11 cellular contexts compared by ENCODE assay signal in genomic region chr2:177670791-177671528, GRCh38.
A peak's percentile ranks its signal among the peaks of the same experiment; 100 is the strongest.
DNase-seq lines count a peak whose midpoint lies in the region; ATAC-seq, FAIRE-seq and TF ChIP-seq lines count a peak whose summit lies in the region.
"Had no signal": no experiment of that assay in that cellular context is flagged by ENCODE, and none has a peak within 500 bp of the region (broad histone marks: within the 10 kb centered on the region; RNA-seq: fewer than 3 reads in every experiment).

No MANE protein-coding gene starts in this region.

- no peak overlapping the region for H3K23ac ChIP-seq in H1 (ENCODE audit: insufficient read length)

- TF ChIP-seq EP300 in H1 (IDR thresholded peaks at IDR 0.05; ENCODE audit: borderline replicate concordance in 1 of 2, low read depth in 2 of 2, low read length in 2 of 2): no peak

- no peak overlapping the region for H4K8ac ChIP-seq in H1 (ENCODE audit: extremely low read depth, insufficient read depth, low read length)

- H3K79me2 ChIP-seq in DND-41 (ENCODE audit: insufficient read depth, low read length) (no peaks in the 10 kb centered on the region), H1 (ENCODE audit: control insufficient read depth in 1 of 2, insufficient read depth in 2 of 2, low read length in 2 of 2) (no peaks in the 10 kb centered on the region)

- no peak overlapping the region for H2AK5ac ChIP-seq in H1 (ENCODE audit: low read depth, low read length)

- no peak overlapping the region for H2AFZ ChIP-seq in DND-41 (ENCODE audit: low read depth, low read length)
- no peak overlapping the region for H2AFZ ChIP-seq in H1 (ENCODE audit: low read length)

- H3K4me2 ChIP-seq in DND-41 (ENCODE audit: insufficient read depth, low read length) (no peak overlapping the region), H1 (ENCODE audit: insufficient read depth in 1 of 2, low read depth in 2 of 2, low read length in 2 of 2) (no peak overlapping the region)

- H3K9me3 ChIP-seq in DND-41 (ENCODE audit: insufficient read depth, low read length, severe bottlenecking): no peaks in the 10 kb centered on the region
- no peaks in the 10 kb centered on the region for H3K9me3 ChIP-seq in HUES64 (ENCODE audit: insufficient read depth, low read depth, low read length)
- no peaks in the 10 kb centered on the region for H3K9me3 ChIP-seq in H1 (ENCODE audit: insufficient read depth in 2 of 2, low read depth in 1 of 2, low read length in 1 of 2)
- H3K9me3 ChIP-seq: colonic mucosa had no signal

- no peak overlapping the region for H4K5ac ChIP-seq in H1 (ENCODE audit: insufficient read length, low read depth, low read length)

- no peak overlapping the region for H3K9ac ChIP-seq in DND-41 (ENCODE audit: low read depth, low read length)
- H3K9ac ChIP-seq in HUES64 (ENCODE audit: low read depth, low read length): no peak overlapping the region
- no peak overlapping the region for H3K9ac ChIP-seq in H1 (replicated peaks in 1 of 4; ENCODE audit: extremely low read depth in 1 of 4, low read depth in 3 of 4, low read length in 3 of 4)

- CTCF ChIA-PET in H1 (lab: Charles Lee; ENCODE audit: partially characterized antibody): interaction anchor here (0.7 to 1.6 kb wide), 9 partner anchors 9 to 82 kb away, joined by 3 to 5 read pairs (median 3); no protein-coding TSS in a partner anchor

- no peak overlapping the region for H3K4ac ChIP-seq in H1 (replicated peaks; ENCODE audit: insufficient read length, low read depth, low read length)

- ATAC-seq in DND-41 (ENCODE audit: insufficient read depth, low read depth) (peak; percentile 54; the same call in 1 of the 3 replicates), GM19351 (IDR thresholded peaks at IDR 0.05; ENCODE audit: unreplicated experiment) (peak; percentile 72), GM21528 (IDR thresholded peaks at IDR 0.05; ENCODE audit: low FRiP score, unreplicated experiment) (no peak)

- H3K56ac ChIP-seq in H1 (replicated peaks; ENCODE audit: insufficient read length, low read depth, low read length): no peak overlapping the region

- no peaks in the 10 kb centered on the region for H3K79me1 ChIP-seq in H1 (ENCODE audit: low read depth, low read length)

- H2BK15ac ChIP-seq in H1 (ENCODE audit: low read length): no peak overlapping the region

- H3K27ac ChIP-seq in DND-41 (ENCODE audit: low read length) (0 out of 2 replicates have a peak overlapping the region, but pooled peaks have one; percentile 16), HUES64 (ENCODE audit: low read depth, low read length) (peak overlapping the region; percentile 47; the same call in 1 of the 2 replicates), H1 (ENCODE audit: low read depth, low read length) (no peak overlapping the region), brain microvascular endothelial cell (no peak overlapping the region)
- H3K27ac ChIP-seq: colonic mucosa had no signal

- in situ Hi-C loops in brain microvascular endothelial cell (cut with HindIII; ENCODE audit: low pct_ligation_motif_present, low sequenced_read_pairs): no loop called here

- DNase-seq in DND-41 (no peak), H1 (ENCODE audit: low read depth in 1 of 2, low spot score in 2 of 2) (no peak), A172 (ENCODE audit: low spot score) (no peak), brain microvascular endothelial cell (no peak), SKM-1 (lab: John Stamatoyannopoulos, UW; ENCODE audit: unreplicated experiment) (no peak)
- DNase-seq: colonic mucosa; stimulated activated CD4-positive, alpha-beta T cell treated with anti-CD3 and anti-CD28 coated beads, Interleukin-4, amount 100 ng/mL, for 1 hour; stimulated activated naive CD4-positive, alpha-beta T cell treated with Interleukin-2 at 50 U/mL for 16 hours had no signal

- no peaks in the 10 kb centered on the region for H3K36me3 ChIP-seq in DND-41 (ENCODE audit: insufficient read depth, low read length)
- H3K36me3 ChIP-seq in HUES64 (ENCODE audit: insufficient read depth, low read length): no peaks in the 10 kb centered on the region
- no peaks in the 10 kb centered on the region for H3K36me3 ChIP-seq in H1 (ENCODE audit: control insufficient read depth in 2 of 4, insufficient read depth in 4 of 4, low read length in 3 of 4)
- no peaks in the 10 kb centered on the region for H3K36me3 ChIP-seq in brain microvascular endothelial cell (replicated peaks)
- H3K36me3 ChIP-seq: colonic mucosa had no signal

- no peak overlapping the region for H2BK20ac ChIP-seq in H1 (ENCODE audit: low read length)

- H3K4me3 ChIP-seq in DND-41 (ENCODE audit: low read depth in 1 of 2, low read length in 2 of 2) (no peak overlapping the region), HUES64 (ENCODE audit: low read length) (no peak overlapping the region), H1 (ENCODE audit: extremely low read depth in 1 of 4, insufficient read depth in 2 of 4, low read depth in 3 of 4, low read length in 4 of 4) (no peak overlapping the region), brain microvascular endothelial cell (ENCODE audit: low read depth, low read length) (no peak overlapping the region)
- H3K4me3 ChIP-seq: colonic mucosa had no signal

- H2BK12ac ChIP-seq in H1 (ENCODE audit: low read depth, low read length): no peak overlapping the region

- POLR2A ChIA-PET in H1 (lab: Charles Lee; ENCODE audit: partially characterized antibody): no interaction called here

- H3K4me1 ChIP-seq in DND-41 (ENCODE audit: insufficient read depth, low read length): peaks cover 33% of the 10 kb centered on the region
- H3K4me1 ChIP-seq in HUES64 (ENCODE audit: insufficient read depth, low read length): peaks cover 30% of the 10 kb centered on the region
- no peaks in the 10 kb centered on the region; a peak in 1 of 7 replicates for H3K4me1 ChIP-seq in H1 (replicated peaks in 1 of 4; ENCODE audit: control insufficient read depth in 3 of 4, insufficient read depth in 4 of 4, low read length in 3 of 4)
- H3K4me1 ChIP-seq: colonic mucosa had no signal

- no peak for TF ChIP-seq RAD21 in H1 (IDR thresholded peaks at IDR 0.05 in 1 of 2, conservative IDR thresholded peaks at IDR 0.05 in 1 of 2; ENCODE audit: low read depth in 2 of 2, low read length in 2 of 2)

- no peak overlapping the region for H4K91ac ChIP-seq in H1 (replicated peaks; ENCODE audit: insufficient read length, low read length)

- H3K23me2 ChIP-seq in H1 (ENCODE audit: low read depth, low read length): 0 out of 2 replicates have a peak, but pooled peaks cover 2% of the 10 kb centered on the region

- no peak overlapping the region for H3K18ac ChIP-seq in H1 (ENCODE audit: extremely low read depth, low read length)

- no peak for TF ChIP-seq CTCF in DND-41 (IDR thresholded peaks at IDR 0.05; ENCODE audit: borderline replicate concordance, extremely low read depth, low read length, poor library complexity, severe bottlenecking)
- no peak for TF ChIP-seq CTCF in H1 (IDR thresholded peaks at IDR 0.05; ENCODE audit: control extremely low read depth in 1 of 3, insufficient read depth in 1 of 3, low read depth in 1 of 3, low read length in 3 of 3)
- TF ChIP-seq CTCF in brain microvascular endothelial cell (IDR thresholded peaks at IDR 0.05; ENCODE audit: low read depth, low read length, missing control alignments): no peak

- H4K20me1 ChIP-seq in DND-41 (ENCODE audit: insufficient read depth, low read length) (no peaks in the 10 kb centered on the region), H1 (replicated peaks in 1 of 2; ENCODE audit: control insufficient read depth in 1 of 2, insufficient read depth in 2 of 2, low read length in 2 of 2) (no peaks in the 10 kb centered on the region)

- WGBS in HUES64: 8% methylated on average over 2 of the region's 2 CpGs
- 0% methylated on average over 2 of the region's 2 CpGs; no CpG with 5 or more reads in 1 of the 2 experiments for WGBS in H1 (ENCODE audit: extremely low coverage in 1 of 2, insufficient coverage in 1 of 2, insufficient read length in 1 of 2, insufficient replicate concordance in 2 of 2, low coverage in 1 of 2, low lambda C conversion rate in 2 of 2, missing lambda C conversion rate in 1 of 2), 2 experiments

- no peak overlapping the region for H2BK5ac ChIP-seq in H1 (ENCODE audit: low read depth, low read length)

- TF ChIP-seq POLR2A in H1 (IDR thresholded peaks at IDR 0.05; ENCODE audit: control extremely low read depth in 1 of 2, low read depth in 2 of 2, low read length in 2 of 2): no peak

- peak; percentile 24 for FAIRE-seq in H1 (lab: Jason Lieb, UNC)

- H3K27me3 ChIP-seq in DND-41 (ENCODE audit: insufficient read depth, low read length, poor library complexity) (no peaks in the 10 kb centered on the region), HUES64 (ENCODE audit: insufficient read depth, low read length) (peaks cover 79% of the 10 kb centered on the region), H1 (replicated peaks in 1 of 4; ENCODE audit: control insufficient read depth in 3 of 4, extremely low read depth in 1 of 4, insufficient read depth in 3 of 4, low read length in 3 of 4) (peaks cover 13 to 46% (median 38%) of the 10 kb centered on the region in 4 experiments; a peak in 6 of 7 replicates), brain microvascular endothelial cell (replicated peaks) (no peaks in the 10 kb centered on the region)
- H3K27me3 ChIP-seq: colonic mucosa had no signal

- no peak overlapping the region for H2BK120ac ChIP-seq in H1 (replicated peaks; ENCODE audit: low read depth, low read length)

- no peak overlapping the region for H3K14ac ChIP-seq in H1 (ENCODE audit: insufficient read length)

TF ChIP-seq in H1, 55 proteins besides CTCF, POLR2A, EP300 and RAD21 (continues in another document):
- TF ChIP-seq BACH1 (IDR thresholded peaks at IDR 0.05; ENCODE audit: low read length): no peak
- TF ChIP-seq KDM4A (IDR thresholded peaks at IDR 0.05; ENCODE audit: low read depth, low read length, severe bottlenecking): no peak
- TF ChIP-seq NANOG (IDR thresholded peaks at IDR 0.05; ENCODE audit: insufficient read depth, low read depth, low read length, poor library complexity, severe bottlenecking): peak; percentile 30
- peak; percentile 78 for TF ChIP-seq JUND (IDR thresholded peaks at IDR 0.05; ENCODE audit: low read length)
- TF ChIP-seq ATF2 (IDR thresholded peaks at IDR 0.05; ENCODE audit: low read length): peak; percentile 36; the same call in 1 of the 2 replicates
- 0 out of 2 replicates have a peak, but pooled peaks have one; percentile 13 for TF ChIP-seq SP1 (IDR thresholded peaks at IDR 0.05; ENCODE audit: low read depth, low read length)
- TF ChIP-seq RXRA (IDR thresholded peaks at IDR 0.05; ENCODE audit: insufficient read depth, low read depth, low read length): 0 out of 2 replicates have a peak, but pooled peaks have one; percentile 62

Comparison
In these comparisons a context has a peak if more than half of its experiments do, and no peak if none do; other contexts are left out.
1. H3K27ac ChIP-seq: peak in DND-41 (single experiment) and HUES64 (single experiment); none in H1 (single experiment) and brain microvascular endothelial cell (single experiment).